ENCODE assay signal across 8 cellular contexts in genomic region chr22:36221799-36222751, GRCh38. TPM values are rescaled to one million over a fixed set of nuclear protein-coding genes. Genes with fewer than 3 reads are reported as not detected.
DNase-seq lines count a peak whose midpoint lies in the region; ATAC-seq and TF ChIP-seq lines count a peak whose summit lies in the region.

No MANE protein-coding gene starts in this region.

- H3K4me1 Mint-ChIP-seq in mesothelial cell of epicardium (peaks cover 23% of the 10 kb centered on the region), type B pancreatic cell (ENCODE audit: unreplicated experiment) (peaks cover 22% of the 10 kb centered on the region)

- peaks cover 5% of the 10 kb centered on the region for H3K9me3 Mint-ChIP-seq in mesothelial cell of epicardium
- H3K9me3 Mint-ChIP-seq in type B pancreatic cell: no peaks in the 10 kb centered on the region

- TF ChIP-seq CTCF in mesothelial cell of epicardium (IDR thresholded peaks at IDR 0.05; ENCODE audit: unreplicated experiment) (peak; percentile 37), type B pancreatic cell (conservative IDR thresholded peaks at IDR 0.05) (peak; percentile 73)

- no peak overlapping the region for H3K4me3 Mint-ChIP-seq in mesothelial cell of epicardium
- H3K4me3 Mint-ChIP-seq in type B pancreatic cell: no peak overlapping the region

- H3K36me3 Mint-ChIP-seq in mesothelial cell of epicardium (peaks cover 16% of the 10 kb centered on the region), type B pancreatic cell (peaks cover 3% of the 10 kb centered on the region)

- DNase-seq in G401 (ENCODE audit: low spot score) (peak; percentile 68), Kasumi-1 (lab: John Stamatoyannopoulos, UW) (peak; percentile 40 to 51), dermis microvascular lymphatic vessel endothelial cell (ENCODE audit: low read depth in 2 of 2) (peak; percentile 38 to 66), mesothelial cell of epicardium (ENCODE audit: low spot score in 2 of 2, unreplicated experiment in 2 of 2) (peak; percentile 48 to 64), type B pancreatic cell (ENCODE audit: extremely low spot score, unreplicated experiment) (no peak)

- H3K27me3 Mint-ChIP-seq in mesothelial cell of epicardium (ENCODE audit: low read depth): no peaks in the 10 kb centered on the region
- no peaks in the 10 kb centered on the region for H3K27me3 Mint-ChIP-seq in type B pancreatic cell

- peak; percentile 65 to 72 for ATAC-seq in activated CD4-positive, CD25-positive, alpha-beta regulatory T cell treated with anti-CD3 and anti-CD28 coated beads, Interleukin-2, amount 50 U/mL, for 24 hours
- ATAC-seq in HG03571 (IDR thresholded peaks at IDR 0.05; ENCODE audit: unreplicated experiment) (no peak), HG03280 (IDR thresholded peaks at IDR 0.05; ENCODE audit: unreplicated experiment) (no peak)

- peak overlapping the region; percentile 32 for H3K27ac Mint-ChIP-seq in mesothelial cell of epicardium
- peak overlapping the region; percentile 9 for H3K27ac Mint-ChIP-seq in type B pancreatic cell

- in situ Hi-C loops in G401 (cut with HindIII; ENCODE audit: low sequenced_read_pairs): no loop called here

RNA-seq across cellular contexts. Expression of gene APOL2, which starts 17.3 kb away (rescaled TPM):
- total RNA-seq in G401 (2014; rRNA removed; shearing (Covaris generic)): 22.8 and 33.5 TPM in 2 replicates
- total RNA-seq in dermis microvascular lymphatic vessel endothelial cell (37.9 and 62.1 TPM in 2 replicates), mesothelial cell of epicardium (55.5 to 59.4 TPM (median 56.1 TPM) in 3 replicates), type B pancreatic cell (ENCODE audit: low replicate concordance) (23.7 and 30.4 TPM in 2 replicates)

RNA-seq across cellular contexts. Expression of gene APOL4, which starts 20.5 kb away (rescaled TPM):
- total RNA-seq in G401 (2014; rRNA removed; shearing (Covaris generic)): not detected in 2 replicates
- total RNA-seq in dermis microvascular lymphatic vessel endothelial cell (3.6 and 7.1 TPM in 2 replicates), mesothelial cell of epicardium (15.0 to 16.4 TPM (median 15.9 TPM) in 3 replicates), type B pancreatic cell (ENCODE audit: low replicate concordance) (0.67 and 1.4 TPM in 2 replicates)

RNA-seq across cellular contexts. Expression of gene APOL1, which starts 30.9 kb away (rescaled TPM):
- not detected in 2 replicates for total RNA-seq in G401 (2014; rRNA removed; shearing (Covaris generic))
- 4.9 and 8.0 TPM in 2 replicates for total RNA-seq in dermis microvascular lymphatic vessel endothelial cell
- total RNA-seq in mesothelial cell of epicardium: 1.7 to 1.9 TPM (median 1.7 TPM) in 3 replicates
- 5.4 and 6.8 TPM in 2 replicates for total RNA-seq in type B pancreatic cell (ENCODE audit: low replicate concordance)

Comparison
In these comparisons a context has a peak if more than half of its experiments do, and no peak if none do; other contexts are left out.
1. ATAC-seq: peak in activated CD4-positive, CD25-positive, alpha-beta regulatory T cell treated with anti-CD3 and anti-CD28 coated beads, Interleukin-2, amount 50 U/mL, for 24 hours (2 of 2); none in HG03571 (single experiment) and HG03280 (single experiment).